In the genomic region with DNA sequence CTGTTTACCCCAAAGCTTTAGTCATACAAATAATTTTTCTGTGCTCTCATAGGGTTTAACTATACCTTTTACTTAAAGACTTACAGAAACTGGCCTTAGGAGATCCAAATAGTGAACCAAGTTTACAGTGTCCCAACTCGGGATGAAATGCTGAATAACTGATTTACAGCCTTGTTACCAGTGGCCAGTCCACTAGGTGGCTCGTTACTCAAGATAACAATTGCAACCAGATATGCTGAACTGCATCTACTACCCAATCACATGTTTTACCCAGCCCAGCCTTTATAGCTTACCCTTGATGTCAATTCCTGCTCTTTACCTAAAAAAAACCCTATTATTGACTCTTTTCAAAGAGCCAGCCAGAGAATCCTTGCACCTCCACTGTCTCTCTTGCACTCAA, we compare ENCODE assay signal across 17 cellular contexts.
DNase-seq lines count a peak whose midpoint lies in the region; ATAC-seq, FAIRE-seq and TF ChIP-seq lines count a peak whose summit lies in the region.
"Had no signal": no experiment of that assay in that cellular context is flagged by ENCODE, and none has a peak within 500 bp of the region (broad histone marks: within the 10 kb centered on the region; RNA-seq: fewer than 3 reads in every experiment).

No MANE protein-coding gene starts in this region.

- BruUV-seq in Calu3 (replicated peaks; lab: Mats Ljungman, UMichigan), result no TSS peak

- no peak for TF ChIP-seq CTCF in Calu3 (IDR thresholded peaks at IDR 0.05; ENCODE audit: unreplicated experiment)
- TF ChIP-seq CTCF in colonic mucosa (IDR thresholded peaks at IDR 0.05), result no peak

- no peak for FAIRE-seq in GM12891 (lab: Jason Lieb, UNC)

- H3K27me3 ChIP-seq in colonic mucosa, result no peaks in the 10 kb centered on the region

- no peak overlapping the region for H3K4me3 Mint-ChIP-seq in Calu3 (ENCODE audit: low read depth, unreplicated experiment)
- H3K4me3 Mint-ChIP-seq: activated CD4-positive, alpha-beta memory T cell treated with anti-CD3 and anti-CD28 coated beads, Interleukin-2, amount 10 ng/mL, durations not matched to agents 7 days and 5 days; activated naive CD4-positive, alpha-beta T cell treated with anti-CD3 and anti-CD28 coated beads, Interleukin-2, amount 50 U/mL, for 24 hours; memory B cell; stimulated activated memory B cell treated with anti-CD40 and anti-IgM and Interleukin-4, amounts not matched to agents 10 μg/mL and 1 μg/mL and 100 μg/mL, for 72 hours had no signal

- H3K9me3 Mint-ChIP-seq in Calu3 (ENCODE audit: low read depth, unreplicated experiment), result no peaks in the 10 kb centered on the region

- no peaks in the 10 kb centered on the region for H3K9me3 ChIP-seq in colonic mucosa

- peak; percentile 6 for DNase-seq in Calu3
- DNase-seq in HuH-7 (ENCODE audit: low spot score), result peak; percentile 42
- peak; percentile 3 for DNase-seq in amniotic epithelial cell (ENCODE audit: low read depth)
- DNase-seq in left lobe of liver (ENCODE audit: low spot score), result no peak
- DNase-seq in colonic mucosa, result no peak
- DNase-seq in GM12891 (ENCODE audit: insufficient read length, low spot score), result no peak
- DNase-seq in NCI-H526 treated with DMSO at 0.1 percent for 48 hours (lab: John Stamatoyannopoulos, UW), result no peak
- DNase-seq: activated CD4-positive, alpha-beta memory T cell treated with anti-CD3 and anti-CD28 coated beads, Interleukin-2, amount 10 ng/mL, durations not matched to agents 7 days and 5 days; C1 segment of cervical spinal cord; dermis blood vessel endothelial cell; NCI-H1694 treated with DMSO at 0.1 percent for 48 hours; stimulated activated CD4-positive, alpha-beta T cell treated with anti-CD3 and anti-CD28 coated beads, Interleukin-2, amount 100 ng/mL, for 24 hours had no signal

- no peaks in the 10 kb centered on the region for H3K36me3 ChIP-seq in colonic mucosa

- CTCF ChIA-PET in Calu3 (lab: Charles Lee), result no interaction called here

- no peak overlapping the region for H3K27ac Mint-ChIP-seq in Calu3 (ENCODE audit: unreplicated experiment)
- H3K27ac Mint-ChIP-seq: activated CD4-positive, alpha-beta memory T cell treated with anti-CD3 and anti-CD28 coated beads, Interleukin-2, amount 10 ng/mL, durations not matched to agents 7 days and 5 days; activated naive CD4-positive, alpha-beta T cell treated with anti-CD3 and anti-CD28 coated beads, Interleukin-2, amount 50 U/mL, for 24 hours; memory B cell; stimulated activated memory B cell treated with anti-CD40 and anti-IgM and Interleukin-4, amounts not matched to agents 10 μg/mL and 1 μg/mL and 100 μg/mL, for 72 hours had no signal

- intact Hi-C loops in Calu3 (cut with micrococcal nuclease; ENCODE audit: unreplicated experiment), result no loop called here
- intact Hi-C loops in colonic mucosa (cut with DNase I), result no loop called here

- ATAC-seq in left lobe of liver (peak; percentile 39), GM21576 (IDR thresholded peaks at IDR 0.05; ENCODE audit: unreplicated experiment) (no peak)
- ATAC-seq: stimulated activated memory B cell treated with anti-CD40 and anti-IgM and Interleukin-4, amounts not matched to agents 10 μg/mL and 1 μg/mL and 100 μg/mL, for 72 hours had no signal

- no peaks in the 10 kb centered on the region for H3K27me3 Mint-ChIP-seq in Calu3 (ENCODE audit: unreplicated experiment)
- H3K27me3 Mint-ChIP-seq: activated CD4-positive, alpha-beta memory T cell treated with anti-CD3 and anti-CD28 coated beads, Interleukin-2, amount 10 ng/mL, durations not matched to agents 7 days and 5 days; activated naive CD4-positive, alpha-beta T cell treated with anti-CD3 and anti-CD28 coated beads, Interleukin-2, amount 50 U/mL, for 24 hours; memory B cell; stimulated activated memory B cell treated with anti-CD40 and anti-IgM and Interleukin-4, amounts not matched to agents 10 μg/mL and 1 μg/mL and 100 μg/mL, for 72 hours had no signal

- H3K4me3 ChIP-seq in colonic mucosa, result no peak overlapping the region

- no peak overlapping the region for H3K9ac ChIP-seq in colonic mucosa (ENCODE audit: low read depth in 2 of 2, low read length in 2 of 2)
- H3K9ac ChIP-seq: parathyroid adenoma had no signal

- no peaks in the 10 kb centered on the region for H3K4me1 Mint-ChIP-seq in Calu3 (ENCODE audit: low read depth, unreplicated experiment)
- H3K4me1 Mint-ChIP-seq: activated CD4-positive, alpha-beta memory T cell treated with anti-CD3 and anti-CD28 coated beads, Interleukin-2, amount 10 ng/mL, durations not matched to agents 7 days and 5 days; activated naive CD4-positive, alpha-beta T cell treated with anti-CD3 and anti-CD28 coated beads, Interleukin-2, amount 50 U/mL, for 24 hours; memory B cell; stimulated activated memory B cell treated with anti-CD40 and anti-IgM and Interleukin-4, amounts not matched to agents 10 μg/mL and 1 μg/mL and 100 μg/mL, for 72 hours had no signal

- no peaks in the 10 kb centered on the region for H3K36me3 Mint-ChIP-seq in Calu3 (ENCODE audit: insufficient read depth, unreplicated experiment)
- H3K36me3 Mint-ChIP-seq: activated naive CD4-positive, alpha-beta T cell treated with anti-CD3 and anti-CD28 coated beads, Interleukin-2, amount 50 U/mL, for 24 hours; memory B cell; stimulated activated memory B cell treated with anti-CD40 and anti-IgM and Interleukin-4, amounts not matched to agents 10 μg/mL and 1 μg/mL and 100 μg/mL, for 72 hours had no signal

- H3K4me1 ChIP-seq in colonic mucosa, result no peaks in the 10 kb centered on the region
- H3K4me1 ChIP-seq: parathyroid adenoma had no signal

- no peak for TF ChIP-seq POLR2A in GM12891 (IDR thresholded peaks at IDR 0.05; ENCODE audit: low read depth, low read length)

- no peak overlapping the region for H3K27ac ChIP-seq in colonic mucosa
- H3K27ac ChIP-seq: parathyroid adenoma had no signal

TF ChIP-seq in GM12891, 5 proteins besides CTCF, POLR2A, EP300 and RAD21:
- TF ChIP-seq PAX5 (IDR thresholded peaks at IDR 0.05; ENCODE audit: insufficient read depth, low read length, severe bottlenecking) (no peak), POU2F2 (IDR thresholded peaks at IDR 0.05; ENCODE audit: low read depth, low read length) (no peak), SPI1 (IDR thresholded peaks at IDR 0.05; ENCODE audit: low read depth, low read length) (no peak), TAF1 (IDR thresholded peaks at IDR 0.05; ENCODE audit: low read depth, low read length) (no peak), POLR2AphosphoS5 (IDR thresholded peaks at IDR 0.05; ENCODE audit: low read depth, low read length) (no peak)

Comparison
In these comparisons a context has a peak if more than half of its experiments do, and no peak if none do; other contexts are left out.
1. DNase-seq: peak in Calu3 (single experiment), HuH-7 (single experiment) and amniotic epithelial cell (single experiment); none in left lobe of liver (single experiment), colonic mucosa (single experiment), GM12891 (single experiment) and NCI-H526 treated with DMSO at 0.1 percent for 48 hours (single experiment).